1 cellular context compared by ENCODE assay signal in genomic region chr11:2114430-2115241, GRCh38.
TF ChIP-seq lines count a peak whose summit lies in the region.

No MANE protein-coding gene starts in this region.

TF ChIP-seq in IMR-90, 13 proteins besides CTCF, POLR2A, EP300 and RAD21:
- TF ChIP-seq NFE2L2 (IDR thresholded peaks at IDR 0.05; ENCODE audit: low read depth, low read length) (no peak), CEBPB (IDR thresholded peaks at IDR 0.05; ENCODE audit: low read depth, low read length) (no peak), RCOR1 (IDR thresholded peaks at IDR 0.05; ENCODE audit: insufficient replicate concordance, low read length) (no peak), FOS (IDR thresholded peaks at IDR 0.05; ENCODE audit: low read depth, low read length) (no peak), MAZ (IDR thresholded peaks at IDR 0.05; ENCODE audit: borderline replicate concordance, low read depth, low read length) (no peak), BHLHE40 (IDR thresholded peaks at IDR 0.05; ENCODE audit: low read depth, low read length) (no peak), MAFK (IDR thresholded peaks at IDR 0.05; ENCODE audit: low read depth, low read length) (no peak), CHD1 (IDR thresholded peaks at IDR 0.05; ENCODE audit: low read depth, low read length) (no peak)
- TF ChIP-seq, protein P1, sequence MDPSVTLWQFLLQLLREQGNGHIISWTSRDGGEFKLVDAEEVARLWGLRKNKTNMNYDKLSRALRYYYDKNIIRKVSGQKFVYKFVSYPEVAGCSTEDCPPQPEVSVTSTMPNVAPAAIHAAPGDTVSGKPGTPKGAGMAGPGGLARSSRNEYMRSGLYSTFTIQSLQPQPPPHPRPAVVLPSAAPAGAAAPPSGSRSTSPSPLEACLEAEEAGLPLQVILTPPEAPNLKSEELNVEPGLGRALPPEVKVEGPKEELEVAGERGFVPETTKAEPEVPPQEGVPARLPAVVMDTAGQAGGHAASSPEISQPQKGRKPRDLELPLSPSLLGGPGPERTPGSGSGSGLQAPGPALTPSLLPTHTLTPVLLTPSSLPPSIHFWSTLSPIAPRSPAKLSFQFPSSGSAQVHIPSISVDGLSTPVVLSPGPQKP (IDR thresholded peaks at IDR 0.05; ENCODE audit: borderline replicate concordance, low read depth, low read length): no peak
